In the genomic region with DNA sequence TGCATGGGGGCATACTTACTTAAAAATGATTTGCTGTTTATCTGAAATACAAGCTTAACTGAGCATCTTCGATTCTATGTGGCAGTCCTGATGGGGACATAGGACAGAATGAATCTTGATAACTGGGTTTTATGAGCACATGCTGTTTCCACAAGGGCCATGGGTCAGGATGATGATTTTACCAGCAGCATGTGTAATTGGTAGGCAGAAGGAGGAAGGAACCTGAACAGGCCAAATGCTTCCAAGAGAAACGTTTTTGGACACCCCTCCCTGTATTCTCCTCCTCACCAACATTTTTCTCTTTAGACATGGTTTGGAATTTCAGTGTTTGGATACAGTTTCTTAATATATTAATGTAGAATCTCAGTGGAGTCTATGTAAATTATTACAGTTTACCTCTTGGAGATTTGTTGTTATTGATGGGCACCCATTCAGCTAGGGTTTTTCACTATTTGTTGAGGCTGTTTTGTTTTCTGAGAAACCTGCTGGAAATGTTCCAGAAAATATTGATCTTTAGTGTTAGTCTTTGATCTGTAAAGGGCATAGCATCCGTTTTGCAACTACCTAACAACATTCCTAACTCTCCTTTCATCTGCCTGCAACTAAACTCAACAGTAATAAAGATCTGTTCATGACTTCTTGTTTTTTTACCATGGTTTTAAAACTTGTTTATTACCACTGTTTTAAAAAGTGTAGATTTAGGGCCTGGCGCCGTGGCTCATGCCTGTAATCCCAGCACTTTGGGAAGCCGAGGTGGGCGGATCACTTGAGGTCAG, we compare ENCODE assay signal across 1 cellular context.
TF ChIP-seq lines count a peak whose summit lies in the region.

No MANE protein-coding gene starts in this region.

TF ChIP-seq in HCT116, 20 proteins besides CTCF, POLR2A, EP300 and RAD21 (continued from another document):
- TF ChIP-seq CBX3 (IDR thresholded peaks at IDR 0.05; ENCODE audit: low read depth) (no peak), EZH2phosphoT487 (IDR thresholded peaks at IDR 0.05; ENCODE audit: borderline replicate concordance) (no peak), YY1 (IDR thresholded peaks at IDR 0.05; ENCODE audit: extremely low read depth, insufficient replicate concordance, low read depth, low read length) (no peak)
- TF ChIP-seq, protein P1, sequence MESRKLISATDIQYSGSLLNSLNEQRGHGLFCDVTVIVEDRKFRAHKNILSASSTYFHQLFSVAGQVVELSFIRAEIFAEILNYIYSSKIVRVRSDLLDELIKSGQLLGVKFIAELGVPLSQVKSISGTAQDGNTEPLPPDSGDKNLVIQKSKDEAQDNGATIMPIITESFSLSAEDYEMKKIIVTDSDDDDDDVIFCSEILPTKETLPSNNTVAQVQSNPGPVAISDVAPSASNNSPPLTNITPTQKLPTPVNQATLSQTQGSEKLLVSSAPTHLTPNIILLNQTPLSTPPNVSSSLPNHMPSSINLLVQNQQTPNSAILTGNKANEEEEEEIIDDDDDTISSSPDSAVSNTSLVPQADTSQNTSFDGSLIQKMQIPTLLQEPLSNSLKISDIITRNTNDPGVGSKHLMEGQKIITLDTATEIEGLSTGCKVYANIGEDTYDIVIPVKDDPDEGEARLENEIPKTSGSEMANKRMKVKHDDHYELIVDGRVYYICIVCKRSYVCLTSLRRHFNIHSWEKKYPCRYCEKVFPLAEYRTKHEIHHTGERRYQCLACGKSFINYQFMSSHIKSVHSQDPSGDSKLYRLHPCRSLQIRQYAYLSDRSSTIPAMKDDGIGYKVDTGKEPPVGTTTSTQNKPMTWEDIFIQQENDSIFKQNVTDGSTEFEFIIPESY (IDR thresholded peaks at IDR 0.05; ENCODE audit: extremely low read depth, insufficient replicate concordance, low read length) = no peak
- TF ChIP-seq, protein P2, sequence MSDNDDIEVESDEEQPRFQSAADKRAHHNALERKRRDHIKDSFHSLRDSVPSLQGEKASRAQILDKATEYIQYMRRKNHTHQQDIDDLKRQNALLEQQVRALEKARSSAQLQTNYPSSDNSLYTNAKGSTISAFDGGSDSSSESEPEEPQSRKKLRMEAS (IDR thresholded peaks at IDR 0.05) = no peak
- TF ChIP-seq, protein P3, sequence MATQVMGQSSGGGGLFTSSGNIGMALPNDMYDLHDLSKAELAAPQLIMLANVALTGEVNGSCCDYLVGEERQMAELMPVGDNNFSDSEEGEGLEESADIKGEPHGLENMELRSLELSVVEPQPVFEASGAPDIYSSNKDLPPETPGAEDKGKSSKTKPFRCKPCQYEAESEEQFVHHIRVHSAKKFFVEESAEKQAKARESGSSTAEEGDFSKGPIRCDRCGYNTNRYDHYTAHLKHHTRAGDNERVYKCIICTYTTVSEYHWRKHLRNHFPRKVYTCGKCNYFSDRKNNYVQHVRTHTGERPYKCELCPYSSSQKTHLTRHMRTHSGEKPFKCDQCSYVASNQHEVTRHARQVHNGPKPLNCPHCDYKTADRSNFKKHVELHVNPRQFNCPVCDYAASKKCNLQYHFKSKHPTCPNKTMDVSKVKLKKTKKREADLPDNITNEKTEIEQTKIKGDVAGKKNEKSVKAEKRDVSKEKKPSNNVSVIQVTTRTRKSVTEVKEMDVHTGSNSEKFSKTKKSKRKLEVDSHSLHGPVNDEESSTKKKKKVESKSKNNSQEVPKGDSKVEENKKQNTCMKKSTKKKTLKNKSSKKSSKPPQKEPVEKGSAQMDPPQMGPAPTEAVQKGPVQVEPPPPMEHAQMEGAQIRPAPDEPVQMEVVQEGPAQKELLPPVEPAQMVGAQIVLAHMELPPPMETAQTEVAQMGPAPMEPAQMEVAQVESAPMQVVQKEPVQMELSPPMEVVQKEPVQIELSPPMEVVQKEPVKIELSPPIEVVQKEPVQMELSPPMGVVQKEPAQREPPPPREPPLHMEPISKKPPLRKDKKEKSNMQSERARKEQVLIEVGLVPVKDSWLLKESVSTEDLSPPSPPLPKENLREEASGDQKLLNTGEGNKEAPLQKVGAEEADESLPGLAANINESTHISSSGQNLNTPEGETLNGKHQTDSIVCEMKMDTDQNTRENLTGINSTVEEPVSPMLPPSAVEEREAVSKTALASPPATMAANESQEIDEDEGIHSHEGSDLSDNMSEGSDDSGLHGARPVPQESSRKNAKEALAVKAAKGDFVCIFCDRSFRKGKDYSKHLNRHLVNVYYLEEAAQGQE (IDR thresholded peaks at IDR 0.05; ENCODE audit: low read depth) = no peak
